ENCODE assay signal across 8 cellular contexts in genomic region chr5:39714036-39714698, GRCh38.
A peak's percentile ranks its signal among the peaks of the same experiment; 100 is the strongest.
DNase-seq lines count a peak whose midpoint lies in the region; ATAC-seq and TF ChIP-seq lines count a peak whose summit lies in the region.

No MANE protein-coding gene starts in this region.

- no peak for TF ChIP-seq POLR2A in GM18505 (IDR thresholded peaks at IDR 0.05; ENCODE audit: borderline replicate concordance, extremely low read depth, insufficient read depth, insufficient read length)

- DNase-seq in AG09319 (ENCODE audit: extremely low read depth, low read depth): peak; percentile 28
- peak; percentile 60 for DNase-seq in NCI-H526 treated with DMSO at 0.1 percent for 48 hours (lab: John Stamatoyannopoulos, UW)
- DNase-seq in activated CD8-positive, alpha-beta memory T cell treated with anti-CD3 and anti-CD28 coated beads, Interleukin-2, amount 50 U/mL, for 4 hours: peak; percentile 25
- peak; percentile 50 for DNase-seq in glomerular endothelial cell (ENCODE audit: extremely low read depth, low read depth, low spot score)
- peak; percentile 38 for DNase-seq in putamen (ENCODE audit: low spot score)

- TF ChIP-seq CTCF in AG09319 (IDR thresholded peaks at IDR 0.05; ENCODE audit: low read depth, low read length): peak; percentile 67

- peak; percentile 46 for ATAC-seq in GM18909 (IDR thresholded peaks at IDR 0.05; ENCODE audit: poor library complexity, unreplicated experiment)
- ATAC-seq in GM18505 (IDR thresholded peaks at IDR 0.05; ENCODE audit: unreplicated experiment): no peak
- no peak for ATAC-seq in GM21447 (IDR thresholded peaks at IDR 0.05; ENCODE audit: unreplicated experiment)
